8 cellular contexts compared by ENCODE assay signal in genomic region chr12:8031872-8032241, GRCh38. TPM values are rescaled to one million over a fixed set of nuclear protein-coding genes. Genes with fewer than 3 reads are reported as not detected.
DNase-seq lines count a peak whose midpoint lies in the region; ATAC-seq and TF ChIP-seq lines count a peak whose summit lies in the region.

No MANE protein-coding gene starts in this region.

- H3K27me3 ChIP-seq in ascending aorta (no peaks in the 10 kb centered on the region), lower lobe of right lung (ENCODE audit: low read depth) (no peaks in the 10 kb centered on the region)

- H3K9me3 ChIP-seq in ascending aorta, result no peaks in the 10 kb centered on the region
- no peaks in the 10 kb centered on the region for H3K9me3 ChIP-seq in lower lobe of right lung

- 39% methylated on average over 5 of the region's 5 CpGs for WGBS in urinary bladder

- H3K9me3 Mint-ChIP-seq in activated naive CD4-positive, alpha-beta T cell treated with anti-CD3 and anti-CD28 coated beads, Interleukin-2, amount 50 U/mL, for 24 hours, result no peaks in the 10 kb centered on the region

- H3K4me3 ChIP-seq in ascending aorta (peak overlapping the region; percentile 81 to 83), lower lobe of right lung (peak overlapping the region; percentile 97), urinary bladder (ENCODE audit: low read depth, low read length) (peak overlapping the region; percentile 78)

- peak overlapping the region; percentile 93 for H3K27ac Mint-ChIP-seq in activated naive CD4-positive, alpha-beta T cell treated with anti-CD3 and anti-CD28 coated beads, Interleukin-2, amount 50 U/mL, for 24 hours

- H3K27me3 Mint-ChIP-seq in activated naive CD4-positive, alpha-beta T cell treated with anti-CD3 and anti-CD28 coated beads, Interleukin-2, amount 50 U/mL, for 24 hours, result no peaks in the 10 kb centered on the region

- peaks cover 47% of the 10 kb centered on the region for H3K4me1 Mint-ChIP-seq in activated naive CD4-positive, alpha-beta T cell treated with anti-CD3 and anti-CD28 coated beads, Interleukin-2, amount 50 U/mL, for 24 hours

- peak overlapping the region; percentile 90 for H3K4me3 Mint-ChIP-seq in activated naive CD4-positive, alpha-beta T cell treated with anti-CD3 and anti-CD28 coated beads, Interleukin-2, amount 50 U/mL, for 24 hours

- H3K36me3 Mint-ChIP-seq in activated naive CD4-positive, alpha-beta T cell treated with anti-CD3 and anti-CD28 coated beads, Interleukin-2, amount 50 U/mL, for 24 hours, result peaks cover 2% of the 10 kb centered on the region

- DNase-seq in activated naive CD4-positive, alpha-beta T cell treated with anti-CD3 and anti-CD28 coated beads, Interleukin-2, amount 50 U/mL, for 16 hours, result no peak
- DNase-seq in ascending aorta (ENCODE audit: low spot score in 2 of 2) (no peak), lower lobe of right lung (no peak)
- DNase-seq in activated effector memory CD4-positive, alpha-beta T cell treated with anti-CD3 and anti-CD28 coated beads, Interleukin-2, amount 50 U/mL, for 16 hours, result no peak
- DNase-seq in activated CD4-positive, CD25-positive, alpha-beta regulatory T cell treated with anti-CD3 and anti-CD28 coated beads, Interleukin-2, amount 50 U/mL, for 72 hours, result no peak

- ATAC-seq in lower lobe of right lung (no peak), GM21528 (IDR thresholded peaks at IDR 0.05; ENCODE audit: low FRiP score, unreplicated experiment) (no peak)

- intact Hi-C loops in ascending aorta (cut with DNase I), result loop anchor here (2.0 to 10.0 kb wide), 3 partner anchors 49 to 1083 kb away; partner anchors contain the start of gene A2M
- intact Hi-C loops in lower lobe of right lung (cut with DNase I), result no loop called here

- TF ChIP-seq CTCF in ascending aorta (IDR thresholded peaks at IDR 0.05) (no peak), lower lobe of right lung (IDR thresholded peaks at IDR 0.05) (no peak)

- H3K27ac ChIP-seq in ascending aorta (peak overlapping the region; percentile 97 to 99), lower lobe of right lung (peak overlapping the region; percentile 97), urinary bladder (ENCODE audit: low read depth) (peak overlapping the region; percentile 85)

- H3K36me3 ChIP-seq in ascending aorta, result no peaks in the 10 kb centered on the region
- H3K36me3 ChIP-seq in lower lobe of right lung, result peaks cover 3% of the 10 kb centered on the region
- H3K36me3 ChIP-seq in urinary bladder (ENCODE audit: insufficient read depth), result no peaks in the 10 kb centered on the region

- H3K4me1 ChIP-seq in ascending aorta, result peaks cover 11 to 15% of the 10 kb centered on the region in 2 donors
- H3K4me1 ChIP-seq in lower lobe of right lung, result peaks cover 40% of the 10 kb centered on the region
- H3K4me1 ChIP-seq in urinary bladder (ENCODE audit: insufficient read depth), result no peaks in the 10 kb centered on the region

RNA-seq across cellular contexts. Expression of gene FOXJ2, which starts 0.7 kb away (rescaled TPM):
- total RNA-seq in ascending aorta (17.1 TPM), lower lobe of right lung (19.8 TPM), urinary bladder (11.2 TPM)
- polyA plus RNA-seq in urinary bladder, result 21.5 TPM

RNA-seq across cellular contexts. Expression of gene C3AR1, which starts 34.3 kb away (rescaled TPM):
- 2.0 TPM for total RNA-seq in ascending aorta
- total RNA-seq in lower lobe of right lung, result 62.1 TPM
- 7.0 TPM for total RNA-seq in urinary bladder
- polyA plus RNA-seq in urinary bladder, result 13.3 TPM

RNA-seq across cellular contexts. Expression of gene NECAP1, which starts 50.2 kb away (rescaled TPM):
- total RNA-seq in ascending aorta, result 11.2 TPM
- total RNA-seq in lower lobe of right lung, result 40.1 TPM
- 40.9 TPM for total RNA-seq in urinary bladder
- 19.7 TPM for polyA plus RNA-seq in urinary bladder
